In the genomic region with DNA sequence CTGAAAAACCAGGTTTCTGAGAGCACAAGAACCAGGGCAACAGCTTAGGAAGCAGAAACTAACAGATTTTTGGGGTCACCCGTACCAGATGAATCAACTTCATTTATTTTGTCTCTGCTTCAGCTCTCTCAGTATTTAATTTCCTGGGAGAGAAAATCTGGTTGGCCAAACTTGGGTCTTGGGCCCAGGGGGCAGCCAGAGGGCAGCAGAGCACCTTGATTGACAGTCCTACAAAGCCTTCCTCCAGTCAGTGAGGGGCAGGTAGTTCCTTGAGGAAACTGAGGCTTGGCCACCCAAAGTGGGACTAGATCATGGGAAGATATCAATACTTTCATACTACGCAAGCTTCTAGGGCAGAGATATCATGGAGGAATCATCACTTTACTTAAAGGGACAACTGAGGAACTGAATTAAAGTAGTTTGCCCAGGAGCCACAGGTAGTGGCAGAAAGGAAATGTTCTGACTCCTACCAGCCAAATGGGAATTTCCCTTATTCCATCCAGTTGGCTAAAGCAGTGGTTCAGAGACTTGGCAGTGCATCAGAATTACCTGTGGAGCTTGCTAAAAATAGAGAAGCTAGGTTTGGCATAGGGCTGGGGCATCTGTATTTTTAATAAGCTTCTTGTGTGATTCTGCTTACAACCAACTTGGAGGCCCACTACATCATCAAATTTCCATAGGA, we compare ENCODE assay signal across 8 cellular contexts. TPM values are rescaled to one million over a fixed set of nuclear protein-coding genes. Genes with fewer than 3 reads are reported as not detected.
A peak's percentile ranks its signal among the peaks of the same experiment; 100 is the strongest.
DNase-seq lines count a peak whose midpoint lies in the region; ATAC-seq, FAIRE-seq and TF ChIP-seq lines count a peak whose summit lies in the region.

No MANE protein-coding gene starts in this region.

- no peak for ATAC-seq in HG02678 (IDR thresholded peaks at IDR 0.05; ENCODE audit: unreplicated experiment)
- no peak for ATAC-seq in sciatic nerve

- H3K27ac ChIP-seq in dorsolateral prefrontal cortex (no peak overlapping the region), neutrophil (no peak overlapping the region)

- H3K27me3 ChIP-seq in dorsolateral prefrontal cortex (no peaks in the 10 kb centered on the region), neutrophil (no peaks in the 10 kb centered on the region)

- H3K9me3 ChIP-seq in neutrophil: no peaks in the 10 kb centered on the region

- TF ChIP-seq CTCF in D721Med (IDR thresholded peaks at IDR 0.05; ENCODE audit: insufficient read depth, missing control alignments): peak; percentile 51
- peak in 54 of 56 donors; percentile 33 to 81 (median 62) for TF ChIP-seq CTCF in dorsolateral prefrontal cortex (IDR thresholded peaks at IDR 0.05 in 54 of 56, conservative IDR thresholded peaks at IDR 0.05 in 2 of 56; ENCODE audit: low read depth in 1 of 56, partially characterized antibody in 56 of 56)
- TF ChIP-seq CTCF in neutrophil (IDR thresholded peaks at IDR 0.05): peak; percentile 72

- intact Hi-C loops in dorsolateral prefrontal cortex (cut with DNase I) (no loop called here), sciatic nerve (cut with DNase I) (no loop called here)

- H3K4me1 ChIP-seq in neutrophil (ENCODE audit: control insufficient read depth in 1 of 2, insufficient read depth in 1 of 2, low read depth in 1 of 2, low read length in 1 of 2): peaks cover 10 to 17% of the 10 kb centered on the region in 2 experiments

- H3K36me3 ChIP-seq in neutrophil: no peaks in the 10 kb centered on the region

- in situ Hi-C loops in KBM-7 (cut with MboI; ENCODE audit: low pct_unique_long_range_greater_than_20kb, low sequenced_read_pairs): no loop called here

- DNase-seq in D721Med (ENCODE audit: insufficient read length, low spot score) (no peak), KBM-7 (peak; percentile 55), dorsolateral prefrontal cortex (peak in 4 of 10 donors; percentile 27 to 48 (median 40)), NCI-H345 (lab: John Stamatoyannopoulos, UW) (no peak), sciatic nerve (ENCODE audit: low spot score) (no peak)
- peak; percentile 21 to 29 for DNase-seq in activated CD4-positive, alpha-beta T cell treated with anti-CD3 and anti-CD28 coated beads for 24 hours (ENCODE audit: low read depth in 2 of 2)

- no peak for FAIRE-seq in D721Med (lab: Jason Lieb, UNC)

- H3K4me3 ChIP-seq in dorsolateral prefrontal cortex (no peak overlapping the region), neutrophil (ENCODE audit: low read depth in 1 of 2, low read length in 1 of 2) (no peak overlapping the region)

RNA-seq across cellular contexts. Expression of a gene that starts 21.5 kb away (rescaled TPM):
- total RNA-seq in dorsolateral prefrontal cortex (100 to 1,000 TPM in 119 of 120 experiments, 10 to 100 TPM in 1; 84.5 to 257 (median 180) TPM), sciatic nerve (71.6 TPM)

Comparison
In these comparisons a context has a peak if more than half of its experiments do, and no peak if none do; other contexts are left out.
1. DNase-seq: peak in KBM-7 (single experiment) and activated CD4-positive, alpha-beta T cell treated with anti-CD3 and anti-CD28 coated beads for 24 hours (2 of 2); none in D721Med (single experiment), NCI-H345 (single experiment) and sciatic nerve (single experiment).
2. Peak in every context shown above with its lines, with median percentiles within 50 percentile points of each other: CTCF ChIP-seq.